Comparison of ENCODE assay signal across 15 cellular contexts in genomic region chr3:191557322-191557721, GRCh38.
DNase-seq lines count a peak whose midpoint lies in the region; ATAC-seq and TF ChIP-seq lines count a peak whose summit lies in the region.
"Had no signal": no experiment of that assay in that cellular context is flagged by ENCODE, and none has a peak within 500 bp of the region (broad histone marks: within the 10 kb centered on the region; RNA-seq: fewer than 3 reads in every experiment).

No MANE protein-coding gene starts in this region.

- H4K20me1 ChIP-seq in GM23338 (replicated peaks; ENCODE audit: insufficient read depth) = no peaks in the 10 kb centered on the region

- 0 out of 3 replicates have a peak, but pooled peaks cover 5% of the 10 kb centered on the region for H3K36me3 Mint-ChIP-seq in GM23338 (ENCODE audit: low read depth)

- no peak overlapping the region for H3K27ac Mint-ChIP-seq in GM23338
- H3K27ac Mint-ChIP-seq: CD4-positive, alpha-beta T cell; HFFc6 had no signal

- no peaks in the 10 kb centered on the region for H3K79me2 ChIP-seq in GM23338 (replicated peaks; ENCODE audit: insufficient read depth)

- no peak overlapping the region for H3K4me3 Mint-ChIP-seq in GM23338
- H3K4me3 Mint-ChIP-seq: CD4-positive, alpha-beta T cell; HFFc6 had no signal

- ATAC-seq in GM23338 (no peak), HG03469 (IDR thresholded peaks at IDR 0.05; ENCODE audit: unreplicated experiment) (no peak), HG03354 (IDR thresholded peaks at IDR 0.05; ENCODE audit: poor library complexity, severe bottlenecking, unreplicated experiment) (no peak)

- no peaks in the 10 kb centered on the region for H3K4me1 ChIP-seq in GM23338 (ENCODE audit: insufficient read depth)
- H3K4me1 ChIP-seq: Caco-2 had no signal

- H2AFZ ChIP-seq in GM23338 = peak overlapping the region; percentile 12; the same call in 1 of the 2 replicates
- H2AFZ ChIP-seq: GM23248 had no signal

- H3K9me2 ChIP-seq in GM23338 (ENCODE audit: insufficient read depth) = 0 out of 2 replicates have a peak, but pooled peaks cover 2% of the 10 kb centered on the region

- no peaks in the 10 kb centered on the region; the same call in 2 of the 3 replicates for H3K9me3 Mint-ChIP-seq in GM23338
- H3K9me3 Mint-ChIP-seq: CD4-positive, alpha-beta T cell had no signal

- no peaks in the 10 kb centered on the region for H3K27me3 ChIP-seq in GM23338 (ENCODE audit: insufficient read depth)
- H3K27me3 ChIP-seq: BE2C had no signal

- H3K36me3 ChIP-seq in GM23338 (ENCODE audit: insufficient read depth) = no peaks in the 10 kb centered on the region
- H3K36me3 ChIP-seq: BE2C had no signal

- no peak overlapping the region for H3K4me2 ChIP-seq in GM23338

- TF ChIP-seq CTCF in GM23338 (conservative IDR thresholded peaks at IDR 0.05; ENCODE audit: low read depth in 2 of 2) (no peak), fibroblast of mammary gland (conservative IDR thresholded peaks at IDR 0.05; ENCODE audit: control insufficient read depth, insufficient read depth, low read depth, low read length) (no peak)

- H3F3A ChIP-seq in GM23338 (replicated peaks; ENCODE audit: low read depth) = no peaks in the 10 kb centered on the region

- no peak overlapping the region for H3K27ac ChIP-seq in GM23338 (ENCODE audit: low read depth)
- H3K27ac ChIP-seq: GM23248 had no signal

- DNase-seq in GM23338 (ENCODE audit: low spot score) (no peak), fibroblast of mammary gland (ENCODE audit: low read depth) (peak; percentile 0)
- no peak for DNase-seq in NK-92 treated with Interleukin-12 subunit alpha and Interleukin-12 subunit beta, amount 100 ng/mL, for 24 hours (lab: John Stamatoyannopoulos, UW)
- DNase-seq: ACHN; BE2C; C1 segment of cervical spinal cord; Caco-2; CD4-positive, alpha-beta T cell; GDM1; GM23248; HCEC 1CT; HFFc6 had no signal

- H3K4me1 Mint-ChIP-seq in GM23338 = no peaks in the 10 kb centered on the region; the same call in 2 of the 3 replicates

- no peaks in the 10 kb centered on the region for H3K27me3 Mint-ChIP-seq in GM23338 (ENCODE audit: insufficient read depth, low read depth, poor library complexity)
- H3K27me3 Mint-ChIP-seq: CD4-positive, alpha-beta T cell had no signal

- H3K4me3 ChIP-seq in GM23338 (no peak overlapping the region), fibroblast of mammary gland (ENCODE audit: control insufficient read depth, low read depth, low read length) (no peak overlapping the region)
- H3K4me3 ChIP-seq: GM23248 had no signal

TF ChIP-seq in GM23338, 12 proteins besides CTCF, POLR2A, EP300 and RAD21:
- no peak for TF ChIP-seq JUNB (IDR thresholded peaks at IDR 0.05; ENCODE audit: unreplicated experiment)
- TF ChIP-seq ZNF331 (CRISPR knock-in tag; IDR thresholded peaks at IDR 0.05; ENCODE audit: low read depth) = no peak
- TF ChIP-seq REST (IDR thresholded peaks at IDR 0.05; ENCODE audit: unreplicated experiment) = no peak

TF ChIP-seq in PFSK-1, 5 proteins besides CTCF, POLR2A, EP300 and RAD21:
- TF ChIP-seq SIN3A (IDR thresholded peaks at IDR 0.05; ENCODE audit: borderline replicate concordance, insufficient read depth, low read length) = no peak
- no peak for TF ChIP-seq TAF1 (IDR thresholded peaks at IDR 0.05; ENCODE audit: borderline replicate concordance, insufficient read depth, low read length)
- no peak for TF ChIP-seq FOXP2 (optimal IDR thresholded peaks at IDR 0.05; ENCODE audit: borderline replicate concordance, extremely low read depth, extremely low read length, insufficient read depth)
- no peak for TF ChIP-seq POLR2AphosphoS5 (IDR thresholded peaks at IDR 0.05; ENCODE audit: low read depth, low read length)
- peak; percentile 63 to 85 for TF ChIP-seq REST (IDR thresholded peaks at IDR 0.05; ENCODE audit: insufficient read depth in 1 of 2, low read depth in 2 of 2, low read length in 2 of 2)
